27 cellular contexts compared by ENCODE assay signal in genomic region chr9:3775968-3776367, GRCh38.
"Had no signal": no experiment of that assay in that cellular context is flagged by ENCODE, and none has a peak within 500 bp of the region (broad histone marks: within the 10 kb centered on the region; RNA-seq: fewer than 3 reads in every experiment).

No MANE protein-coding gene starts in this region.

- DNase-seq: activated CD4-positive, alpha-beta T cell treated with anti-CD3 and anti-CD28 coated beads, Interleukin-2, amount 10 ng/mL, durations not matched to agents 7 days and 5 days; activated CD4-positive, CD25-positive, alpha-beta regulatory T cell treated with anti-CD3 and anti-CD28 coated beads, Interleukin-2, amount 50 U/mL, for 72 hours; activated CD8-positive, alpha-beta memory T cell treated with anti-CD3 and anti-CD28 coated beads, Interleukin-2, amount 10 ng/mL, durations not matched to agents 7 days and 5 days; activated CD8-positive, alpha-beta T cell treated with anti-CD3 and anti-CD28 coated beads for 36 hours; activated gamma-delta T cell treated with Interleukin-2 at 50 U/mL for 16 hours; aorta; brain microvascular endothelial cell; central memory CD4-positive, alpha-beta T cell; colonic mucosa; esophagus squamous epithelium; foreskin fibroblast; glutamatergic neuron; immature natural killer cell; naive thymus-derived CD8-positive, alpha-beta T cell; sigmoid colon; spleen; stimulated activated CD4-positive, alpha-beta T cell treated with anti-CD3 and anti-CD28 coated beads, Interleukin-4, amount 100 ng/mL, for 1 hour; stimulated activated naive CD4-positive, alpha-beta T cell treated with Interleukin-2 at 50 U/mL for 16 hours; WERI-Rb-1 had no signal

- H3K4me1 Mint-ChIP-seq: activated CD4-positive, alpha-beta T cell treated with anti-CD3 and anti-CD28 coated beads, Interleukin-2, amount 10 ng/mL, durations not matched to agents 7 days and 5 days; activated CD8-positive, alpha-beta memory T cell treated with anti-CD3 and anti-CD28 coated beads, Interleukin-2, amount 10 ng/mL, durations not matched to agents 7 days and 5 days; activated naive CD4-positive, alpha-beta T cell treated with anti-CD3 and anti-CD28 coated beads, Interleukin-2, amount 50 U/mL, for 24 hours; immature natural killer cell; naive thymus-derived CD8-positive, alpha-beta T cell had no signal

- H3K79me2 ChIP-seq: hepatocyte had no signal

- H3K4me3 ChIP-seq: colonic mucosa, esophagus squamous epithelium, hepatocyte, lung, sigmoid colon, spleen, thoracic aorta, vagina had no signal

- H3K27me3 ChIP-seq: brain microvascular endothelial cell, colonic mucosa, esophagus squamous epithelium, hepatocyte, sigmoid colon, vagina had no signal

- H3K9me3 ChIP-seq: colonic mucosa, esophagus squamous epithelium, sigmoid colon, spleen, thoracic aorta, vagina had no signal

- FAIRE-seq: TTC549 had no signal

- H3K36me3 Mint-ChIP-seq: activated CD8-positive, alpha-beta memory T cell treated with anti-CD3 and anti-CD28 coated beads, Interleukin-2, amount 10 ng/mL, durations not matched to agents 7 days and 5 days; activated naive CD4-positive, alpha-beta T cell treated with anti-CD3 and anti-CD28 coated beads, Interleukin-2, amount 50 U/mL, for 24 hours; immature natural killer cell; naive thymus-derived CD8-positive, alpha-beta T cell; type B pancreatic cell had no signal

- H3K4me1 ChIP-seq: colonic mucosa, esophagus squamous epithelium, sigmoid colon, spleen, vagina had no signal

- ATAC-seq: activated CD8-positive, alpha-beta memory T cell treated with anti-CD3 and anti-CD28 coated beads, Interleukin-2, amount 10 ng/mL, durations not matched to agents 7 days and 5 days; activated CD8-positive, alpha-beta T cell treated with anti-CD3 and anti-CD28 coated beads for 36 hours; left lobe of liver; naive thymus-derived CD8-positive, alpha-beta T cell had no signal

- H3K9me3 Mint-ChIP-seq: activated CD4-positive, alpha-beta T cell treated with anti-CD3 and anti-CD28 coated beads, Interleukin-2, amount 10 ng/mL, durations not matched to agents 7 days and 5 days; activated CD8-positive, alpha-beta T cell treated with anti-CD3 and anti-CD28 coated beads for 36 hours; activated naive CD4-positive, alpha-beta T cell treated with anti-CD3 and anti-CD28 coated beads, Interleukin-2, amount 50 U/mL, for 24 hours; naive thymus-derived CD8-positive, alpha-beta T cell; type B pancreatic cell had no signal

- H3K27ac ChIP-seq: brain microvascular endothelial cell, colonic mucosa, esophagus squamous epithelium, sigmoid colon, spleen, thoracic aorta, vagina, WERI-Rb-1 had no signal

- H3K27ac Mint-ChIP-seq: activated CD4-positive, alpha-beta T cell treated with anti-CD3 and anti-CD28 coated beads, Interleukin-2, amount 10 ng/mL, durations not matched to agents 7 days and 5 days; activated CD8-positive, alpha-beta memory T cell treated with anti-CD3 and anti-CD28 coated beads, Interleukin-2, amount 10 ng/mL, durations not matched to agents 7 days and 5 days; activated CD8-positive, alpha-beta T cell treated with anti-CD3 and anti-CD28 coated beads for 36 hours; activated naive CD4-positive, alpha-beta T cell treated with anti-CD3 and anti-CD28 coated beads, Interleukin-2, amount 50 U/mL, for 24 hours; immature natural killer cell; naive thymus-derived CD8-positive, alpha-beta T cell; type B pancreatic cell had no signal

- H2AFZ ChIP-seq: hepatocyte had no signal

- H3K4me2 ChIP-seq: hepatocyte had no signal

- H3K4me3 Mint-ChIP-seq: activated CD4-positive, alpha-beta T cell treated with anti-CD3 and anti-CD28 coated beads, Interleukin-2, amount 10 ng/mL, durations not matched to agents 7 days and 5 days; activated CD8-positive, alpha-beta memory T cell treated with anti-CD3 and anti-CD28 coated beads, Interleukin-2, amount 10 ng/mL, durations not matched to agents 7 days and 5 days; activated CD8-positive, alpha-beta T cell treated with anti-CD3 and anti-CD28 coated beads for 36 hours; activated naive CD4-positive, alpha-beta T cell treated with anti-CD3 and anti-CD28 coated beads, Interleukin-2, amount 50 U/mL, for 24 hours; immature natural killer cell; naive thymus-derived CD8-positive, alpha-beta T cell; type B pancreatic cell had no signal

- H3K36me3 ChIP-seq: brain microvascular endothelial cell, colonic mucosa, esophagus squamous epithelium, sigmoid colon, spleen, thoracic aorta, vagina, WERI-Rb-1 had no signal
